In genomic region chrX:2703991-2704369, GRCh38 we compare ENCODE assay signal across 10 cellular contexts. TPM values are rescaled to one million over a fixed set of nuclear protein-coding genes. Genes with fewer than 3 reads are reported as not detected.
DNase-seq lines count a peak whose midpoint lies in the region; ATAC-seq, FAIRE-seq and TF ChIP-seq lines count a peak whose summit lies in the region.
"Had no signal": no experiment of that assay in that cellular context is flagged by ENCODE, and none has a peak within 500 bp of the region (broad histone marks: within the 10 kb centered on the region; RNA-seq: fewer than 3 reads in every experiment).

No MANE protein-coding gene starts in this region.

- no peak overlapping the region for H3K4me3 ChIP-seq in HUES64 (ENCODE audit: low read length)
- H3K4me3 ChIP-seq in K562, result no peak overlapping the region
- no peak overlapping the region for H3K4me3 ChIP-seq in right cardiac atrium (ENCODE audit: low read length)
- H3K4me3 ChIP-seq: tibial artery had no signal

- H3K9ac ChIP-seq in HUES64 (ENCODE audit: low read depth, low read length) (no peak overlapping the region), K562 (ENCODE audit: insufficient read depth in 1 of 2, low read depth in 2 of 2, low read length in 2 of 2) (no peak overlapping the region)

- H3K4me1 ChIP-seq in HUES64 (ENCODE audit: insufficient read depth, low read length) (peaks cover 28% of the 10 kb centered on the region), K562 (replicated peaks in 1 of 2; ENCODE audit: control insufficient read depth in 2 of 2, insufficient read depth in 2 of 2, low read length in 2 of 2) (no peaks in the 10 kb centered on the region; a peak in 2 of 5 replicates), right cardiac atrium (ENCODE audit: control insufficient read depth, insufficient read depth, low read length) (peaks cover 62% of the 10 kb centered on the region)

- no peaks in the 10 kb centered on the region for H4K20me1 ChIP-seq in K562 (replicated peaks; ENCODE audit: control insufficient read depth, insufficient read depth, low read length)

- BruUV-seq in K562 (replicated peaks; lab: Mats Ljungman, UMichigan), result no TSS peak

- TF ChIP-seq CTCF in K562 (IDR thresholded peaks at IDR 0.05 in 2 of 3, conservative IDR thresholded peaks at IDR 0.05 in 1 of 3; ENCODE audit: insufficient read depth in 2 of 3, low read depth in 1 of 3, low read length in 3 of 3), result 0 out of 6 replicates have a peak, but pooled peaks of 2 of the 3 experiments have one; percentile 2 to 9

- H3K9me3 ChIP-seq in HUES64 (ENCODE audit: insufficient read depth, low read depth, low read length) (no peaks in the 10 kb centered on the region), K562 (replicated peaks; ENCODE audit: control insufficient read depth, insufficient read depth, low read depth, low read length) (no peaks in the 10 kb centered on the region), right cardiac atrium (ENCODE audit: control insufficient read depth, low read length) (no peaks in the 10 kb centered on the region)
- H3K9me3 ChIP-seq: tibial artery had no signal

- DNase-seq in K562 (ENCODE audit: extremely low read depth in 1 of 4, low spot score in 3 of 4), result no peak
- DNase-seq in right cardiac atrium, result peak in 1 of 3 donors; percentile 62
- DNase-seq in stimulated activated naive CD8-positive, alpha-beta T cell treated with anti-CD3 and anti-CD28 coated beads, Interleukin-15, Interleukin-2, amounts not matched to agents 100 U/mL and 50 U/mL, for 24 hours, result peak; percentile 22
- DNase-seq in NCI-H187 (lab: John Stamatoyannopoulos, UW), result no peak
- DNase-seq in NCI-H1417 treated with DMSO at 0.1 percent for 48 hours (lab: John Stamatoyannopoulos, UW), result no peak
- DNase-seq in NCI-H1436 (lab: John Stamatoyannopoulos, UW), result no peak
- no peak for DNase-seq in NCI-H2081 (lab: John Stamatoyannopoulos, UW)
- DNase-seq: OCI-M1 had no signal

- CTCF ChIA-PET in K562 (lab: Yijun Ruan, JAX; ENCODE audit: low intra/inter-chr PET ratio), result no interaction called here

- H3K36me3 ChIP-seq in HUES64 (ENCODE audit: insufficient read depth, low read length) (no peaks in the 10 kb centered on the region), K562 (ENCODE audit: control insufficient read depth, insufficient read depth, low read length) (no peaks in the 10 kb centered on the region)

- 79% methylated on average over 14 of the region's 14 CpGs for WGBS in HUES64
- WGBS in K562 (ENCODE audit: insufficient coverage, low coverage, missing lambda C conversion rate), result 49% methylated on average over 13 of the region's 14 CpGs
- 35% methylated on average over 14 of the region's 14 CpGs for WGBS in right cardiac atrium

- intact Hi-C loops in K562 (cut with micrococcal nuclease) (no loop called here), right cardiac atrium (cut with DNase I) (no loop called here)

- ATAC-seq in K562 (no peak), right cardiac atrium (peak; percentile 58 to 74)
- ATAC-seq in stimulated activated naive CD8-positive, alpha-beta T cell treated with anti-CD3 and anti-CD28 coated beads, Interleukin-15, Interleukin-2, amounts not matched to agents 100 U/mL and 50 U/mL, for 24 hours, result no peak

- H3K9me1 ChIP-seq in K562 (ENCODE audit: control insufficient read depth, insufficient read depth, low read length), result no peaks in the 10 kb centered on the region

- no peak for FAIRE-seq in K562 (lab: Jason Lieb, UNC)

- H3K27ac ChIP-seq in HUES64 (ENCODE audit: low read depth, low read length), result 0 out of 2 replicates have a peak overlapping the region, but pooled peaks have one; percentile 25
- H3K27ac ChIP-seq in K562 (ENCODE audit: extremely low read depth, low read depth, low read length), result no peak overlapping the region
- peak overlapping the region; percentile 97 for H3K27ac ChIP-seq in right cardiac atrium (ENCODE audit: low read length)

- H3K27me3 ChIP-seq in HUES64 (ENCODE audit: insufficient read depth, low read length) (no peaks in the 10 kb centered on the region), K562 (ENCODE audit: control insufficient read depth in 2 of 2, insufficient read depth in 2 of 2, low read length in 2 of 2) (no peaks in the 10 kb centered on the region), right cardiac atrium (ENCODE audit: control insufficient read depth, insufficient read depth) (no peaks in the 10 kb centered on the region)
- H3K27me3 ChIP-seq: tibial artery had no signal

- no peak for TF ChIP-seq EP300 in K562 (IDR thresholded peaks at IDR 0.05; ENCODE audit: low read length)

- in situ Hi-C loops in K562 (cut with MboI), result no loop called here

- POLR2A ChIA-PET in K562 (lab: Yijun Ruan, JAX), result no interaction called here

- H3K4me2 ChIP-seq in K562 (ENCODE audit: insufficient read depth, low read length), result no peak overlapping the region

- H2AFZ ChIP-seq in K562 (ENCODE audit: low read depth, low read length), result no peak overlapping the region

- TF ChIP-seq POLR2A in K562 (conservative IDR thresholded peaks at IDR 0.05), result no peak

- no peak for TF ChIP-seq RAD21 in K562 (CRISPR knock-in tag; conservative IDR thresholded peaks at IDR 0.05 in 1 of 2, IDR thresholded peaks at IDR 0.05 in 1 of 2)

- no peaks in the 10 kb centered on the region for H3K79me2 ChIP-seq in K562 (ENCODE audit: control insufficient read depth, insufficient read depth, low read length)

TF ChIP-seq in K562, 482 proteins besides CTCF, POLR2A, EP300 and RAD21 (continues in another document):
- TF ChIP-seq RHOXF2B (CRISPR knock-in tag; conservative IDR thresholded peaks at IDR 0.05), result no peak
- no peak for TF ChIP-seq CAMTA2 (CRISPR knock-in tag; conservative IDR thresholded peaks at IDR 0.05)

RNA-seq across cellular contexts. Expression of gene CD99, which starts 12.9 kb away (rescaled TPM):
- 43.2 TPM for polyA plus RNA-seq in HUES64 (2013, experiment 1 of 2)
- 67.1 TPM for polyA plus RNA-seq in HUES64 (2013, experiment 2 of 2)
- 25.2 and 28.2 TPM in 2 replicates for total RNA-seq in K562 (2011; cell fraction: chromatin; rRNA removed; ENCODE audit: low replicate concordance)
- 23.9 and 33.5 TPM in 2 replicates for total RNA-seq in K562 (2011; cell fraction: nucleolus; rRNA removed)
- total RNA-seq in K562 (2011; cell fraction: nucleoplasm; rRNA removed), result 36.3 and 51.0 TPM in 2 replicates
- total RNA-seq in K562 (2014; rRNA removed) (46.4 and 55.3 TPM in 2 replicates), K562 (2014; rRNA removed; fragmentation: Illumina TruSeq; extraction: Trizol) (23.6 and 23.9 TPM in 2 replicates), K562 (2015; rRNA removed; fragmentation: Illumina TruSeq; extraction: Trizol) (33.3 and 34.5 TPM in 2 replicates), K562 (2021) (41.2 and 42.3 TPM in 2 replicates), right cardiac atrium (100 to 1,000 TPM; 230 to 368 (median 290) TPM)
- polyA plus RNA-seq in K562 (2011; rRNA removed) (10.8 and 21.3 TPM in 2 replicates), K562 (2014; fragmentation: Illumina TruSeq; extraction: Trizol) (40.2 and 41.6 TPM in 2 replicates), K562 (2014; fragmentation: Nextera tagmentation; extraction: Ambion mirVana) (1 to 10 TPM; 5.0 to 5.6 TPM), K562 (2014; rRNA removed) (38.4 and 41.5 TPM in 2 replicates), right cardiac atrium (387 TPM)
- polyA plus RNA-seq in K562 (2011; cell fraction: cytosol; rRNA removed), result 29.0 and 37.1 TPM in 2 replicates
- 16.6 and 29.9 TPM in 2 replicates for polyA plus RNA-seq in K562 (2011; cell fraction: nucleus; rRNA removed)
- 55.5 and 80.3 TPM in 2 replicates for polyA plus RNA-seq in K562 (2012)
- 8.0 and 17.6 TPM in 2 replicates for polyA minus RNA-seq in K562 (2011; rRNA and poly(A)+ RNA removed)
- 19.2 and 24.3 TPM in 2 replicates for polyA minus RNA-seq in K562 (2011; cell fraction: cytosol; rRNA and poly(A)+ RNA removed)
- 3.6 and 8.8 TPM in 2 replicates for polyA minus RNA-seq in K562 (2011; cell fraction: nucleus; rRNA and poly(A)+ RNA removed)

RNA-seq across cellular contexts. Expression of gene XG, which starts 47.9 kb away (rescaled TPM):
- polyA plus RNA-seq in HUES64 (2013, experiment 1 of 2), result not detected
- polyA plus RNA-seq in HUES64 (2013, experiment 2 of 2), result not detected
- total RNA-seq in K562 (2011; cell fraction: chromatin; rRNA removed; ENCODE audit: low replicate concordance), result not detected in 2 replicates
- total RNA-seq in K562 (2011; cell fraction: nucleolus; rRNA removed), result not detected in 2 replicates
- not detected in 2 replicates for total RNA-seq in K562 (2011; cell fraction: nucleoplasm; rRNA removed)
- total RNA-seq in K562 (2014; rRNA removed) (0.08 TPM in 1 of 2 replicates, not detected in the other), K562 (2014; rRNA removed; fragmentation: Illumina TruSeq; extraction: Trizol) (not detected in 2 replicates), K562 (2015; rRNA removed; fragmentation: Illumina TruSeq; extraction: Trizol) (not detected in 2 replicates), K562 (2021) (not detected in 2 replicates), right cardiac atrium (1 to 10 TPM in 3 of 4 donors, under 1 TPM in 1; 0.79 to 1.6 (median 1.0) TPM)
- polyA plus RNA-seq in K562 (2011; rRNA removed) (not detected in 2 replicates), K562 (2014; fragmentation: Illumina TruSeq; extraction: Trizol) (0.12 TPM in 1 of 2 replicates, not detected in the other), K562 (2014; fragmentation: Nextera tagmentation; extraction: Ambion mirVana) (under 1 TPM in 1 of 2 experiments, not detected in 1; 0.03 TPM), K562 (2014; rRNA removed) (not detected in 2 replicates), right cardiac atrium (0.43 TPM)
- not detected in 2 replicates for polyA plus RNA-seq in K562 (2011; cell fraction: cytosol; rRNA removed)
- not detected in 2 replicates for polyA plus RNA-seq in K562 (2011; cell fraction: nucleus; rRNA removed)
- 0.16 and 0.28 TPM in 2 replicates for polyA plus RNA-seq in K562 (2012)
- 0.09 TPM in 1 of 2 replicates, not detected in the other for polyA minus RNA-seq in K562 (2011; rRNA and poly(A)+ RNA removed)
- not detected in 2 replicates for polyA minus RNA-seq in K562 (2011; cell fraction: cytosol; rRNA and poly(A)+ RNA removed)
- polyA minus RNA-seq in K562 (2011; cell fraction: nucleus; rRNA and poly(A)+ RNA removed), result not detected in 2 replicates

Comparison
In these comparisons a context has a peak if more than half of its experiments do, and no peak if none do; other contexts are left out.
1. ATAC-seq: peak in right cardiac atrium (2 of 2); none in K562 (single experiment) and stimulated activated naive CD8-positive, alpha-beta T cell treated with anti-CD3 and anti-CD28 coated beads, Interleukin-15, Interleukin-2, amounts not matched to agents 100 U/mL and 50 U/mL, for 24 hours (single experiment).
2. RNA of gene CD99, which starts 12.9 kb away (total RNA-seq): 230 to 368 TPM in right cardiac atrium; 23.6 to 55.3 TPM in K562; every median in the first group is over 4 times any median in the second.